1 cellular context compared by ENCODE assay signal in genomic region chr19:39145180-39145953, GRCh38.
A peak's percentile ranks its signal among the peaks of the same experiment; 100 is the strongest.
TF ChIP-seq lines count a peak whose summit lies in the region.

No MANE protein-coding gene starts in this region.

TF ChIP-seq in HepG2, 621 proteins besides CTCF, POLR2A, EP300 and RAD21 (continued from another document and continues in another):
- TF ChIP-seq, protein P1, sequence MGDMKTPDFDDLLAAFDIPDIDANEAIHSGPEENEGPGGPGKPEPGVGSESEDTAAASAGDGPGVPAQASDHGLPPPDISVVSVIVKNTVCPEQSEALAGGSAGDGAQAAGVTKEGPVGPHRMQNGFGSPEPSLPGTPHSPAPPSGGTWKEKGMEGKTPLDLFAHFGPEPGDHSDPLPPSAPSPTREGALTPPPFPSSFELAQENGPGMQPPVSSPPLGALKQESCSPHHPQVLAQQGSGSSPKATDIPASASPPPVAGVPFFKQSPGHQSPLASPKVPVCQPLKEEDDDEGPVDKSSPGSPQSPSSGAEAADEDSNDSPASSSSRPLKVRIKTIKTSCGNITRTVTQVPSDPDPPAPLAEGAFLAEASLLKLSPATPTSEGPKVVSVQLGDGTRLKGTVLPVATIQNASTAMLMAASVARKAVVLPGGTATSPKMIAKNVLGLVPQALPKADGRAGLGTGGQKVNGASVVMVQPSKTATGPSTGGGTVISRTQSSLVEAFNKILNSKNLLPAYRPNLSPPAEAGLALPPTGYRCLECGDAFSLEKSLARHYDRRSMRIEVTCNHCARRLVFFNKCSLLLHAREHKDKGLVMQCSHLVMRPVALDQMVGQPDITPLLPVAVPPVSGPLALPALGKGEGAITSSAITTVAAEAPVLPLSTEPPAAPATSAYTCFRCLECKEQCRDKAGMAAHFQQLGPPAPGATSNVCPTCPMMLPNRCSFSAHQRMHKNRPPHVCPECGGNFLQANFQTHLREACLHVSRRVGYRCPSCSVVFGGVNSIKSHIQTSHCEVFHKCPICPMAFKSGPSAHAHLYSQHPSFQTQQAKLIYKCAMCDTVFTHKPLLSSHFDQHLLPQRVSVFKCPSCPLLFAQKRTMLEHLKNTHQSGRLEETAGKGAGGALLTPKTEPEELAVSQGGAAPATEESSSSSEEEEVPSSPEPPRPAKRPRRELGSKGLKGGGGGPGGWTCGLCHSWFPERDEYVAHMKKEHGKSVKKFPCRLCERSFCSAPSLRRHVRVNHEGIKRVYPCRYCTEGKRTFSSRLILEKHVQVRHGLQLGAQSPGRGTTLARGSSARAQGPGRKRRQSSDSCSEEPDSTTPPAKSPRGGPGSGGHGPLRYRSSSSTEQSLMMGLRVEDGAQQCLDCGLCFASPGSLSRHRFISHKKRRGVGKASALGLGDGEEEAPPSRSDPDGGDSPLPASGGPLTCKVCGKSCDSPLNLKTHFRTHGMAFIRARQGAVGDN (CRISPR knock-in tag; IDR thresholded peaks at IDR 0.05) = peak; percentile 91
- no peak for TF ChIP-seq HNRNPUL1 (IDR thresholded peaks at IDR 0.05; ENCODE audit: low read depth, low read length)
- TF ChIP-seq ZNF672 (CRISPR knock-in tag; IDR thresholded peaks at IDR 0.05) = no peak
- no peak for TF ChIP-seq ZIK1 (CRISPR knock-in tag; IDR thresholded peaks at IDR 0.05; ENCODE audit: borderline replicate concordance, low read depth)
- TF ChIP-seq ZMYM2 (CRISPR knock-in tag; IDR thresholded peaks at IDR 0.05) = no peak
- peak; percentile 55; the same call in 1 of the 2 replicates for TF ChIP-seq THRA (CRISPR knock-in tag; IDR thresholded peaks at IDR 0.05; ENCODE audit: borderline replicate concordance)
- no peak; the same call in 1 of the 2 replicates for TF ChIP-seq ATF7-NPFF (CRISPR knock-in tag; IDR thresholded peaks at IDR 0.05; ENCODE audit: low read depth)
- TF ChIP-seq, protein P2, sequence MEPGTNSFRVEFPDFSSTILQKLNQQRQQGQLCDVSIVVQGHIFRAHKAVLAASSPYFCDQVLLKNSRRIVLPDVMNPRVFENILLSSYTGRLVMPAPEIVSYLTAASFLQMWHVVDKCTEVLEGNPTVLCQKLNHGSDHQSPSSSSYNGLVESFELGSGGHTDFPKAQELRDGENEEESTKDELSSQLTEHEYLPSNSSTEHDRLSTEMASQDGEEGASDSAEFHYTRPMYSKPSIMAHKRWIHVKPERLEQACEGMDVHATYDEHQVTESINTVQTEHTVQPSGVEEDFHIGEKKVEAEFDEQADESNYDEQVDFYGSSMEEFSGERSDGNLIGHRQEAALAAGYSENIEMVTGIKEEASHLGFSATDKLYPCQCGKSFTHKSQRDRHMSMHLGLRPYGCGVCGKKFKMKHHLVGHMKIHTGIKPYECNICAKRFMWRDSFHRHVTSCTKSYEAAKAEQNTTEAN (CRISPR knock-in tag; conservative IDR thresholded peaks at IDR 0.05) = no peak; the same call in 1 of the 2 replicates
- no peak for TF ChIP-seq MEF2D (CRISPR knock-in tag; IDR thresholded peaks at IDR 0.05)
- no peak for TF ChIP-seq NBN (conservative IDR thresholded peaks at IDR 0.05)
- peak; percentile 27; the same call in 1 of the 2 replicates for TF ChIP-seq EED (CRISPR knock-in tag; IDR thresholded peaks at IDR 0.05)
- peak; percentile 41 for TF ChIP-seq KAT8 (CRISPR knock-in tag; IDR thresholded peaks at IDR 0.05)
- no peak for TF ChIP-seq ZUFSP (CRISPR knock-in tag; IDR thresholded peaks at IDR 0.05; ENCODE audit: borderline replicate concordance)
- TF ChIP-seq YEATS2 (CRISPR knock-in tag; IDR thresholded peaks at IDR 0.05; ENCODE audit: borderline replicate concordance) = no peak
- no peak for TF ChIP-seq CBX1 (IDR thresholded peaks at IDR 0.05; ENCODE audit: low read depth)
- TF ChIP-seq, protein P3, sequence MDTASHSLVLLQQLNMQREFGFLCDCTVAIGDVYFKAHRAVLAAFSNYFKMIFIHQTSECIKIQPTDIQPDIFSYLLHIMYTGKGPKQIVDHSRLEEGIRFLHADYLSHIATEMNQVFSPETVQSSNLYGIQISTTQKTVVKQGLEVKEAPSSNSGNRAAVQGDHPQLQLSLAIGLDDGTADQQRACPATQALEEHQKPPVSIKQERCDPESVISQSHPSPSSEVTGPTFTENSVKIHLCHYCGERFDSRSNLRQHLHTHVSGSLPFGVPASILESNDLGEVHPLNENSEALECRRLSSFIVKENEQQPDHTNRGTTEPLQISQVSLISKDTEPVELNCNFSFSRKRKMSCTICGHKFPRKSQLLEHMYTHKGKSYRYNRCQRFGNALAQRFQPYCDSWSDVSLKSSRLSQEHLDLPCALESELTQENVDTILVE (CRISPR knock-in tag; IDR thresholded peaks at IDR 0.05) = no peak
- peak; percentile 69 for TF ChIP-seq YY1 (IDR thresholded peaks at IDR 0.05; ENCODE audit: insufficient read depth, insufficient replicate concordance, low read depth, low read length)
- TF ChIP-seq ZNF644 (CRISPR knock-in tag; IDR thresholded peaks at IDR 0.05; ENCODE audit: low read depth) = no peak
- no peak for TF ChIP-seq ZNF431 (CRISPR knock-in tag; IDR thresholded peaks at IDR 0.05; ENCODE audit: borderline replicate concordance, low read depth)
- TF ChIP-seq ZNF121 (CRISPR knock-in tag; IDR thresholded peaks at IDR 0.05) = no peak
- TF ChIP-seq TRIM24 (CRISPR knock-in tag; IDR thresholded peaks at IDR 0.05) = no peak
- peak; percentile 73 for TF ChIP-seq GABPB1 (CRISPR knock-in tag; IDR thresholded peaks at IDR 0.05)
- TF ChIP-seq TOE1 (CRISPR knock-in tag; IDR thresholded peaks at IDR 0.05) = no peak
- no peak for TF ChIP-seq ZNF883 (CRISPR knock-in tag; IDR thresholded peaks at IDR 0.05; ENCODE audit: not compliant biosample characterization)
- no peak for TF ChIP-seq NKX3-1 (CRISPR knock-in tag; IDR thresholded peaks at IDR 0.05)
- no peak for TF ChIP-seq ZNF234 (CRISPR knock-in tag; conservative IDR thresholded peaks at IDR 0.05)
- TF ChIP-seq ZNF44 (CRISPR knock-in tag; IDR thresholded peaks at IDR 0.05) = no peak
- no peak for TF ChIP-seq SRSF9 (IDR thresholded peaks at IDR 0.05; ENCODE audit: borderline replicate concordance, insufficient read depth, low read depth, low read length, poor library complexity, severe bottlenecking)
- no peak for TF ChIP-seq GPBP1L1 (CRISPR knock-in tag; IDR thresholded peaks at IDR 0.05)
- TF ChIP-seq, protein P4, sequence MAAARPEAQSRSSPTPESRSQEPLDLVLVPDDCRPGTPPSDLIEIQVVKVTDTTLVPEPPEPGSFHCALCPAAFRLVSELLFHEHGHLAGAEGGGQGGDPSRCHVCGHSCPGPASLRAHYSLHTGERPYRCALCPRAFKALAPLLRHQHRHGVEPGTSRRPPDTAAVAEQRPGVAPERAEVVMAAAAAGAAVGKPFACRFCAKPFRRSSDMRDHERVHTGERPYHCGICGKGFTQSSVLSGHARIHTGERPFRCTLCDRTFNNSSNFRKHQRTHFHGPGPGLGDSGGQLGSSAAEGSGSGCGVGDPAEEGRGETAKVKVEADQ (CRISPR knock-in tag; IDR thresholded peaks at IDR 0.05; ENCODE audit: borderline replicate concordance) = no peak
- TF ChIP-seq, protein P5, sequence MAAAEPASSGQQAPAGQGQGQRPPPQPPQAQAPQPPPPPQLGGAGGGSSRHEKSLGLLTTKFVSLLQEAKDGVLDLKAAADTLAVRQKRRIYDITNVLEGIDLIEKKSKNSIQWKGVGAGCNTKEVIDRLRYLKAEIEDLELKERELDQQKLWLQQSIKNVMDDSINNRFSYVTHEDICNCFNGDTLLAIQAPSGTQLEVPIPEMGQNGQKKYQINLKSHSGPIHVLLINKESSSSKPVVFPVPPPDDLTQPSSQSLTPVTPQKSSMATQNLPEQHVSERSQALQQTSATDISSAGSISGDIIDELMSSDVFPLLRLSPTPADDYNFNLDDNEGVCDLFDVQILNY (CRISPR knock-in tag; conservative IDR thresholded peaks at IDR 0.05) = no peak
- peak; percentile 54; the same call in 1 of the 2 replicates for TF ChIP-seq NR2F6 (IDR thresholded peaks at IDR 0.05)
- TF ChIP-seq NR2F6 (CRISPR knock-in tag; IDR thresholded peaks at IDR 0.05) = peak; percentile 54
- no peak for TF ChIP-seq ZNF839 (CRISPR knock-in tag; IDR thresholded peaks at IDR 0.05; ENCODE audit: borderline replicate concordance)
- no peak for TF ChIP-seq ZNF616 (CRISPR knock-in tag; IDR thresholded peaks at IDR 0.05; ENCODE audit: low read depth)
- peak; percentile 47; the same call in 1 of the 2 replicates for TF ChIP-seq SP4 (CRISPR knock-in tag; IDR thresholded peaks at IDR 0.05)
- TF ChIP-seq ZBTB7B (CRISPR knock-in tag; IDR thresholded peaks at IDR 0.05) = peak; percentile 78; the same call in 1 of the 2 replicates
- no peak for TF ChIP-seq ZC3H4 (CRISPR knock-in tag; IDR thresholded peaks at IDR 0.05; ENCODE audit: borderline replicate concordance)
- TF ChIP-seq ZNF263 (CRISPR knock-in tag; IDR thresholded peaks at IDR 0.05) = no peak
- TF ChIP-seq ZNF143 (CRISPR knock-in tag; IDR thresholded peaks at IDR 0.05) = 0 out of 2 replicates have a peak, but pooled peaks have one; percentile 29
- TF ChIP-seq SSRP1 (CRISPR knock-in tag; IDR thresholded peaks at IDR 0.05) = no peak
- TF ChIP-seq ZNF550 (CRISPR knock-in tag; IDR thresholded peaks at IDR 0.05; ENCODE audit: borderline replicate concordance) = no peak
- peak; percentile 72 for TF ChIP-seq SALL1 (CRISPR knock-in tag; IDR thresholded peaks at IDR 0.05)
- TF ChIP-seq RCOR2 (CRISPR knock-in tag; IDR thresholded peaks at IDR 0.05) = 0 out of 2 replicates have a peak, but pooled peaks have one; percentile 3
- TF ChIP-seq RBM39 (IDR thresholded peaks at IDR 0.05; ENCODE audit: low read depth, low read length, poor library complexity, severe bottlenecking) = no peak
- TF ChIP-seq PRDM15 (CRISPR knock-in tag; IDR thresholded peaks at IDR 0.05) = no peak
- TF ChIP-seq, protein P6, sequence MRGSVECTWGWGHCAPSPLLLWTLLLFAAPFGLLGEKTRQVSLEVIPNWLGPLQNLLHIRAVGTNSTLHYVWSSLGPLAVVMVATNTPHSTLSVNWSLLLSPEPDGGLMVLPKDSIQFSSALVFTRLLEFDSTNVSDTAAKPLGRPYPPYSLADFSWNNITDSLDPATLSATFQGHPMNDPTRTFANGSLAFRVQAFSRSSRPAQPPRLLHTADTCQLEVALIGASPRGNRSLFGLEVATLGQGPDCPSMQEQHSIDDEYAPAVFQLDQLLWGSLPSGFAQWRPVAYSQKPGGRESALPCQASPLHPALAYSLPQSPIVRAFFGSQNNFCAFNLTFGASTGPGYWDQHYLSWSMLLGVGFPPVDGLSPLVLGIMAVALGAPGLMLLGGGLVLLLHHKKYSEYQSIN (CRISPR knock-in tag; IDR thresholded peaks at IDR 0.05; ENCODE audit: borderline replicate concordance) = no peak
- TF ChIP-seq SMAD9 (CRISPR knock-in tag; IDR thresholded peaks at IDR 0.05) = no peak
- no peak for TF ChIP-seq CC2D1A (CRISPR knock-in tag; IDR thresholded peaks at IDR 0.05)
- TF ChIP-seq SRSF1 (optimal IDR thresholded peaks at IDR 0.05; ENCODE audit: low read depth, low read length) = peak; percentile 90
- no peak for TF ChIP-seq ZNF570 (CRISPR knock-in tag; IDR thresholded peaks at IDR 0.05; ENCODE audit: borderline replicate concordance)
- no peak for TF ChIP-seq ZFP37 (CRISPR knock-in tag; IDR thresholded peaks at IDR 0.05; ENCODE audit: borderline replicate concordance)
- TF ChIP-seq ZKSCAN1 (IDR thresholded peaks at IDR 0.05; ENCODE audit: low read length) = no peak
- no peak for TF ChIP-seq FOSL2 (CRISPR knock-in tag; IDR thresholded peaks at IDR 0.05)
